Comparison of ENCODE assay signal across 25 cellular contexts in the genomic region with DNA sequence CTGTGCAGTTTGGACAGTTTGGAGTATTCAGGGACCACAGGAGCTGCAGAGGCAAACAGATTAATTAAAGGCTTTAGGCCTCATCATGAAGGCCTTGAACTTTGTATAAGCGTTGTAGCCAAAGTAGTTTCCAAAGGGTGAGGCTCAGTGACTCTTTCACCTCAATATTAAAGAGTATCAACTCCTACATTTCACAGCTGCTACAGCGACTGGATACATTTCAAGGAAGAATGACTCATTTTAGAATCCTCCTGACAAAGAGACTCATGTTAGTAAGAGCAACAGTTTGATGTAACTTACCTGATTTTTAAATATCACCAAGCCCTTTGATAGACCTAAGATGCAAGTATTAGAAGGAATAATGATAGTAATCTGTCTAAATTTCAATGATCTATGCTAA.
DNase-seq lines count a peak whose midpoint lies in the region; ATAC-seq and TF ChIP-seq lines count a peak whose summit lies in the region.
"Had no signal": no experiment of that assay in that cellular context is flagged by ENCODE, and none has a peak within 500 bp of the region (broad histone marks: within the 10 kb centered on the region; RNA-seq: fewer than 3 reads in every experiment).

No MANE protein-coding gene starts in this region.

- no peak overlapping the region for H3K27ac ChIP-seq in ACC112 (ENCODE audit: low read depth, low read length)
- H3K27ac ChIP-seq in endodermal cell (ENCODE audit: low read depth, low read length), result no peak overlapping the region
- H3K27ac ChIP-seq: BLaER1 treated with 17β-estradiol and CSF1 and Interleukin-3, amounts not matched to agents 10 nM and 100 nM; parathyroid adenoma; upper lobe of right lung had no signal

- peaks cover 5% of the 10 kb centered on the region for H3K4me1 Mint-ChIP-seq in endodermal cell
- H3K4me1 Mint-ChIP-seq in stimulated activated effector memory CD8-positive, alpha-beta T cell treated with anti-CD3 and anti-CD28 coated beads, Interleukin-12 subunit alpha, Interleukin-12 subunit beta, amount 100 ng/mL, for 72 hours, result no peaks in the 10 kb centered on the region

- H3K36me3 ChIP-seq in ACC112 (ENCODE audit: insufficient read depth, low read length), result no peaks in the 10 kb centered on the region
- H3K36me3 ChIP-seq in endodermal cell (ENCODE audit: control insufficient read depth, insufficient read depth, low read length), result no peaks in the 10 kb centered on the region
- H3K36me3 ChIP-seq: BLaER1 treated with 17β-estradiol and CSF1 and Interleukin-3, amounts not matched to agents 10 nM and 100 nM; upper lobe of right lung had no signal

- H3K79me2 ChIP-seq in ACC112 (ENCODE audit: control insufficient read depth, insufficient read depth, low read length, unreplicated experiment), result no peaks in the 10 kb centered on the region
- H3K79me2 ChIP-seq: parathyroid adenoma had no signal

- TF ChIP-seq CTCF in cardiac fibroblast (IDR thresholded peaks at IDR 0.05; ENCODE audit: low read depth, low read length) (no peak), endodermal cell (conservative IDR thresholded peaks at IDR 0.05) (no peak)

- H3K4me1 ChIP-seq in ACC112 (ENCODE audit: control insufficient read depth, insufficient read depth, low read length, unreplicated experiment) (peaks cover 5% of the 10 kb centered on the region), endodermal cell (ENCODE audit: control insufficient read depth, insufficient read depth, low read length) (no peaks in the 10 kb centered on the region)
- H3K4me1 ChIP-seq: parathyroid adenoma, upper lobe of right lung had no signal

- H3K36me3 Mint-ChIP-seq in endodermal cell (ENCODE audit: low read depth), result no peaks in the 10 kb centered on the region
- H3K36me3 Mint-ChIP-seq in stimulated activated effector memory CD8-positive, alpha-beta T cell treated with anti-CD3 and anti-CD28 coated beads, Interleukin-12 subunit alpha, Interleukin-12 subunit beta, amount 100 ng/mL, for 72 hours, result no peaks in the 10 kb centered on the region

- no peak overlapping the region for H3K4me3 Mint-ChIP-seq in endodermal cell
- no peak overlapping the region for H3K4me3 Mint-ChIP-seq in stimulated activated effector memory CD8-positive, alpha-beta T cell treated with anti-CD3 and anti-CD28 coated beads, Interleukin-12 subunit alpha, Interleukin-12 subunit beta, amount 100 ng/mL, for 72 hours
- H3K4me3 Mint-ChIP-seq: nephron had no signal

- peak overlapping the region; percentile 81 for H2AFZ ChIP-seq in ACC112 (ENCODE audit: low read length, unreplicated experiment)
- H2AFZ ChIP-seq: parathyroid adenoma had no signal

- H3K9me3 ChIP-seq in endodermal cell (ENCODE audit: control insufficient read depth, low read length), result peaks cover 11% of the 10 kb centered on the region
- H3K9me3 ChIP-seq: upper lobe of right lung had no signal

- peak; percentile 77 for DNase-seq in LHCN-M2 (ENCODE audit: low read depth)
- peak; percentile 21 to 43 for DNase-seq in cardiac fibroblast (ENCODE audit: low read depth in 2 of 2)
- DNase-seq in kidney tubule cell (ENCODE audit: low spot score), result peak; percentile 18
- no peak for DNase-seq in endodermal cell
- no peak for DNase-seq in NCI-H526 (lab: John Stamatoyannopoulos, UW)
- DNase-seq in NCI-H1417 treated with DMSO at 0.1 percent for 48 hours (lab: John Stamatoyannopoulos, UW), result no peak
- DNase-seq in stimulated activated effector memory CD8-positive, alpha-beta T cell treated with anti-CD3 and anti-CD28 coated beads, Interleukin-12 subunit alpha, Interleukin-12 subunit beta, amount 100 ng/mL, for 72 hours (ENCODE audit: low spot score in 2 of 2), result no peak
- DNase-seq: activated naive CD4-positive, alpha-beta T cell treated with Interleukin-2 at 50 U/mL for 16 hours; activated T-cell treated with anti-CD3 and anti-CD28 coated beads, Interleukin-2, amount 50 U/mL, for 48 hours; aorta; H7; midbrain; NCI-H187; NCI-H2227 treated with DMSO at 0.1 percent for 48 hours; NCI-H774; Right ventricle myocardium superior; upper lobe of right lung had no signal

- no peak overlapping the region for H3K27ac Mint-ChIP-seq in endodermal cell
- H3K27ac Mint-ChIP-seq in stimulated activated effector memory CD8-positive, alpha-beta T cell treated with anti-CD3 and anti-CD28 coated beads, Interleukin-12 subunit alpha, Interleukin-12 subunit beta, amount 100 ng/mL, for 72 hours, result no peak overlapping the region
- H3K27ac Mint-ChIP-seq: nephron had no signal

- no peak overlapping the region for H3K9ac ChIP-seq in endodermal cell (ENCODE audit: extremely low read depth, low read length, poor library complexity, severe bottlenecking)
- H3K9ac ChIP-seq: BLaER1 treated with 17β-estradiol and CSF1 and Interleukin-3, amounts not matched to agents 10 nM and 100 nM; parathyroid adenoma had no signal

- peaks cover 13% of the 10 kb centered on the region for H3K9me3 Mint-ChIP-seq in endodermal cell
- H3K9me3 Mint-ChIP-seq in stimulated activated effector memory CD8-positive, alpha-beta T cell treated with anti-CD3 and anti-CD28 coated beads, Interleukin-12 subunit alpha, Interleukin-12 subunit beta, amount 100 ng/mL, for 72 hours, result no peaks in the 10 kb centered on the region
- H3K9me3 Mint-ChIP-seq: nephron had no signal

- H3K4me3 ChIP-seq in ACC112 (ENCODE audit: low read depth, low read length) (no peak overlapping the region), cardiac fibroblast (replicated peaks in 1 of 2; ENCODE audit: low read depth in 2 of 2, low read length in 2 of 2) (no peak overlapping the region), endodermal cell (ENCODE audit: low read length) (no peak overlapping the region)
- H3K4me3 ChIP-seq: BLaER1 treated with 17β-estradiol and CSF1 and Interleukin-3, amounts not matched to agents 10 nM and 100 nM; K562; upper lobe of right lung had no signal

- ATAC-seq in stimulated activated effector memory CD8-positive, alpha-beta T cell treated with anti-CD3 and anti-CD28 coated beads, Interleukin-12 subunit alpha, Interleukin-12 subunit beta, amount 100 ng/mL, for 72 hours, result no peak
- ATAC-seq: activated CD4-positive, CD25-positive, alpha-beta regulatory T cell treated with anti-CD3 and anti-CD28 coated beads, Interleukin-2, amount 50 U/mL, for 24 hours; esophagus mucosa; K562; left lobe of liver; upper lobe of right lung had no signal

- WGBS in endodermal cell (ENCODE audit: insufficient coverage in 1 of 2, insufficient read length in 1 of 2), 2 experiments, result 88 to 100% methylated on average over 1 to 2 of the region's 2 CpGs

- no peaks in the 10 kb centered on the region for H3K27me3 Mint-ChIP-seq in endodermal cell (ENCODE audit: insufficient read depth)

- H3K27me3 ChIP-seq in ACC112 (ENCODE audit: insufficient read depth, low read length) (no peaks in the 10 kb centered on the region), endodermal cell (ENCODE audit: control insufficient read depth, insufficient read depth, low read length, poor library complexity, severe bottlenecking) (no peaks in the 10 kb centered on the region)
- H3K27me3 ChIP-seq: BLaER1 treated with 17β-estradiol and CSF1 and Interleukin-3, amounts not matched to agents 10 nM and 100 nM; upper lobe of right lung had no signal

Comparison
In these comparisons a context has a peak if more than half of its experiments do, and no peak if none do; other contexts are left out.
1. DNase-seq: peak in LHCN-M2 (single experiment), cardiac fibroblast (2 of 2) and kidney tubule cell (single experiment); none in endodermal cell (single experiment), NCI-H526 (0 of 2), NCI-H1417 treated with DMSO at 0.1 percent for 48 hours (single experiment) and stimulated activated effector memory CD8-positive, alpha-beta T cell treated with anti-CD3 and anti-CD28 coated beads, Interleukin-12 subunit alpha, Interleukin-12 subunit beta, amount 100 ng/mL, for 72 hours (0 of 2).